19 cellular contexts compared by ENCODE assay signal in the genomic region with DNA sequence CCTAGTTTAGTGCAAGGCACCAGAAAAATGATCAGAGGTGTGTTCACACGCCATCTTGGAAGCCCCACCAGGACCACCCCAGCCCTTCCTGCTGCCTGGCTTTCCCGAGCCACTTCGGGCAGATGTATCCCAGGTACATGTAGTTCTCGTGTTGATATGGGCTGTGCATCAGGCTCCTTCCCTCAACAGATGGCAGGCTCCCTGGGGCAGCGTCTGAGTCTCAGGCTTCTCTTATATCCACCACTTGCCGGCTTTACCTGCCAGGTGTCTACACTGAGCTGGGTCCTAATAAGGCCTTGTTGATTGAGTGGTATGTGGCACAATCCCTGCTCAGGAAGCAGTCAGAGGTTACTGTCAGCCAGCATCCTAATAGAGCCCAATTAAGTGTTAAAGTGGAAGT. TPM values are rescaled to one million over a fixed set of nuclear protein-coding genes. Genes with fewer than 3 reads are reported as not detected.
"Had no signal": no experiment of that assay in that cellular context is flagged by ENCODE, and none has a peak within 500 bp of the region (broad histone marks: within the 10 kb centered on the region; RNA-seq: fewer than 3 reads in every experiment).

No MANE protein-coding gene starts in this region.

- DNase-seq: activated CD4-positive, alpha-beta T cell treated with anti-CD3 and anti-CD28 coated beads, Interleukin-2, amount 10 ng/mL, durations not matched to agents 7 days and 5 days; activated CD4-positive, CD25-positive, alpha-beta regulatory T cell; activated CD8-positive, alpha-beta memory T cell treated with anti-CD3 and anti-CD28 coated beads for 24 hours; activated naive CD4-positive, alpha-beta T cell treated with anti-CD3 and anti-CD28 coated beads, Interleukin-2, amount 10 ng/mL, durations not matched to agents 7 days and 5 days; cortex of kidney; effector memory CD8-positive, alpha-beta T cell; kidney; left ventricle myocardium superior; mesendoderm; sigmoid colon; stimulated activated CD4-positive, alpha-beta T cell treated with anti-CD3 and anti-CD28 coated beads, Interleukin-12 subunit alpha, Interleukin-12 subunit beta, amount 100 ng/mL, for 4 hours; stimulated activated CD4-positive, alpha-beta T cell treated with anti-CD3 and anti-CD28 coated beads, Interleukin-2, amount 100 ng/mL, for 48 hours; stimulated activated naive CD4-positive, alpha-beta T cell treated with Interleukin-2 at 50 U/mL for 16 hours had no signal

- H3K27ac Mint-ChIP-seq: activated CD4-positive, alpha-beta T cell treated with anti-CD3 and anti-CD28 coated beads, Interleukin-2, amount 10 ng/mL, durations not matched to agents 7 days and 5 days; activated naive CD4-positive, alpha-beta T cell treated with anti-CD3 and anti-CD28 coated beads, Interleukin-2, amount 10 ng/mL, durations not matched to agents 7 days and 5 days; activated T-helper 2 cell treated with anti-CD3 and anti-CD28 coated beads, Interferon-gamma antibody, Interleukin-2, Interleukin-4, amounts not matched to agents 10 μg/mL and 5 μg/mL and 100 μg/mL, durations not matched to agents 14 hours and 24 hours and 36 hours had no signal

- H3K4me3 Mint-ChIP-seq: activated CD4-positive, alpha-beta T cell treated with anti-CD3 and anti-CD28 coated beads, Interleukin-2, amount 10 ng/mL, durations not matched to agents 7 days and 5 days; activated naive CD4-positive, alpha-beta T cell treated with anti-CD3 and anti-CD28 coated beads, Interleukin-2, amount 10 ng/mL, durations not matched to agents 7 days and 5 days; effector memory CD8-positive, alpha-beta T cell; neural crest cell had no signal

- H3K36me3 Mint-ChIP-seq: activated naive CD4-positive, alpha-beta T cell treated with anti-CD3 and anti-CD28 coated beads, Interleukin-2, amount 10 ng/mL, durations not matched to agents 7 days and 5 days had no signal

- H3K4me1 Mint-ChIP-seq: activated naive CD4-positive, alpha-beta T cell treated with anti-CD3 and anti-CD28 coated beads, Interleukin-2, amount 10 ng/mL, durations not matched to agents 7 days and 5 days had no signal

- H3K9me3 Mint-ChIP-seq: activated CD4-positive, alpha-beta T cell treated with anti-CD3 and anti-CD28 coated beads, Interleukin-2, amount 10 ng/mL, durations not matched to agents 7 days and 5 days; activated naive CD4-positive, alpha-beta T cell treated with anti-CD3 and anti-CD28 coated beads, Interleukin-2, amount 10 ng/mL, durations not matched to agents 7 days and 5 days; activated T-helper 2 cell treated with anti-CD3 and anti-CD28 coated beads, Interferon-gamma antibody, Interleukin-2, Interleukin-4, amounts not matched to agents 10 μg/mL and 5 μg/mL and 100 μg/mL, durations not matched to agents 14 hours and 24 hours and 36 hours; effector memory CD8-positive, alpha-beta T cell; neural crest cell had no signal

- H3K27me3 Mint-ChIP-seq: effector memory CD8-positive, alpha-beta T cell had no signal

RNA-seq across cellular contexts. Expression of a gene that starts 8.6 kb away (rescaled TPM):
- total RNA-seq: epithelial cell of proximal tubule, neural crest cell, osteocyte, temporal lobe had no signal

RNA-seq across cellular contexts. Expression of a gene that starts 12.3 kb away (rescaled TPM):
- total RNA-seq: activated CD4-positive, alpha-beta T cell treated with anti-CD3 and anti-CD28 coated beads, Interleukin-2, amount 10 ng/mL, durations not matched to agents 7 days and 5 days; activated T-helper 2 cell treated with anti-CD3 and anti-CD28 coated beads, Interferon-gamma antibody, Interleukin-2, Interleukin-4, amounts not matched to agents 10 μg/mL and 5 μg/mL and 100 μg/mL, durations not matched to agents 14 hours and 24 hours and 36 hours; epithelial cell of proximal tubule; ureter had no signal
